ENCODE assay signal across 22 cellular contexts in the genomic region with DNA sequence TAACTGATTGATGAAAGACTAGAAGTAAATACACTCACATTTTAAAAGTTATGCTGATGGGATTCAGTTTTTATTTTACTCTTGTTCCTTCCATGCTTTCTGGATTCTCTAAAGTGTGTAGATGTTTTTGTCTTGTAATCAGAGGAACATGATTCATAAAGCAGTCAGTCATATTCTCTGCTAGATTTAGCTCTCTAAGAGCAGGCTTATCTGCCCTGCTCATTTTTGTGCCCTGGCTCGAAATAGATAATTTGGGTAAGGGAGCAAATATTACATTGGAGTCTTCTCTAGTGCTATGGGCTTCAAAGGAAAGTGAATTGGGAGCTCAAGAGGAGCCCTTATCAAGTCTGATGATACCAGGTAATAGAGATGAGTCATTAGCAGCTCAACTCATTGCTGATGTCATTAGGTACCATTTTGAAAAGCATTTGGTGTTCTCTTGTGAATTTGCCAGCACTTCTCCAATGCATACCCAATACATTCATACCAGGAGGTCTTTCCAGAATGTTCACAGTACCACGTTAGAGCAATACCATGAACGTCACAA. TPM values are rescaled to one million over a fixed set of nuclear protein-coding genes. Genes with fewer than 3 reads are reported as not detected.
DNase-seq lines count a peak whose midpoint lies in the region; ATAC-seq and TF ChIP-seq lines count a peak whose summit lies in the region.
"Had no signal": no experiment of that assay in that cellular context is flagged by ENCODE, and none has a peak within 500 bp of the region (broad histone marks: within the 10 kb centered on the region; RNA-seq: fewer than 3 reads in every experiment).

No MANE protein-coding gene starts in this region.

- no peaks in the 10 kb centered on the region for H3K27me3 Mint-ChIP-seq in activated T-cell treated with anti-CD3 and anti-CD28 coated beads, Interleukin-2, amount 50 U/mL, for 72 hours (ENCODE audit: low read depth)
- no peaks in the 10 kb centered on the region for H3K27me3 Mint-ChIP-seq in activated T-helper 1 cell treated with anti-CD3 and anti-CD28 coated beads, Interleukin-12 subunit alpha, Interleukin-12 subunit beta, Interleukin-2, Interleukin-4 antibody, amounts not matched to agents 30 ng/mL and 10 ng/mL and 1 ng/mL, durations not matched to agents 14 hours and 24 hours and 36 hours (ENCODE audit: insufficient read depth)
- no peaks in the 10 kb centered on the region for H3K27me3 Mint-ChIP-seq in effector memory CD8-positive, alpha-beta T cell
- H3K27me3 Mint-ChIP-seq: dendritic cell treated with granulocyte-macrophage colony-stimulating factor and Interleukin-4, amounts not matched to agents 40 ng/mL and 50 ng/mL, for 4 days; stimulated activated memory B cell treated with anti-CD40 and anti-IgM and Interleukin-4, amounts not matched to agents 10 μg/mL and 1 μg/mL and 100 μg/mL, for 72 hours had no signal

- H3K9me3 Mint-ChIP-seq in activated T-cell treated with anti-CD3 and anti-CD28 coated beads, Interleukin-2, amount 50 U/mL, for 72 hours, result no peaks in the 10 kb centered on the region
- H3K9me3 Mint-ChIP-seq in activated T-helper 1 cell treated with anti-CD3 and anti-CD28 coated beads, Interleukin-12 subunit alpha, Interleukin-12 subunit beta, Interleukin-2, Interleukin-4 antibody, amounts not matched to agents 30 ng/mL and 10 ng/mL and 1 ng/mL, durations not matched to agents 14 hours and 24 hours and 36 hours, result no peaks in the 10 kb centered on the region
- no peaks in the 10 kb centered on the region for H3K9me3 Mint-ChIP-seq in effector memory CD8-positive, alpha-beta T cell
- H3K9me3 Mint-ChIP-seq: dendritic cell treated with granulocyte-macrophage colony-stimulating factor and Interleukin-4, amounts not matched to agents 40 ng/mL and 50 ng/mL, for 4 days; stimulated activated memory B cell treated with anti-CD40 and anti-IgM and Interleukin-4, amounts not matched to agents 10 μg/mL and 1 μg/mL and 100 μg/mL, for 72 hours had no signal

- peaks cover 22% of the 10 kb centered on the region for H3K4me1 Mint-ChIP-seq in activated T-cell treated with anti-CD3 and anti-CD28 coated beads, Interleukin-2, amount 50 U/mL, for 72 hours (ENCODE audit: low read depth)
- peaks cover 11% of the 10 kb centered on the region for H3K4me1 Mint-ChIP-seq in activated T-helper 1 cell treated with anti-CD3 and anti-CD28 coated beads, Interleukin-12 subunit alpha, Interleukin-12 subunit beta, Interleukin-2, Interleukin-4 antibody, amounts not matched to agents 30 ng/mL and 10 ng/mL and 1 ng/mL, durations not matched to agents 14 hours and 24 hours and 36 hours (ENCODE audit: low read depth)
- H3K4me1 Mint-ChIP-seq in effector memory CD8-positive, alpha-beta T cell (ENCODE audit: low read depth in 2 of 2), result peaks cover 6 to 12% of the 10 kb centered on the region in 2 donors

- no peak for TF ChIP-seq CTCF in osteoblast (IDR thresholded peaks at IDR 0.05; ENCODE audit: extremely low read depth, low read depth, low read length)
- no peak for TF ChIP-seq CTCF in SK-N-SH (IDR thresholded peaks at IDR 0.05)

- POLR2A ChIA-PET in SK-N-SH (lab: Yijun Ruan, JAX), result no interaction called here

- H3K9me3 ChIP-seq in osteoblast (ENCODE audit: low read depth, low read length) (no peaks in the 10 kb centered on the region), SK-N-SH (no peaks in the 10 kb centered on the region)
- H3K9me3 ChIP-seq: body of pancreas, lower lobe of right lung, sigmoid colon, tibial artery had no signal

- peak in 1 of 2 donors; percentile 54 for ATAC-seq in activated T-cell treated with anti-CD3 and anti-CD28 coated beads, Interleukin-2, amount 50 U/mL, for 72 hours (replicated peaks in 1 of 2)
- no peak for ATAC-seq in effector memory CD8-positive, alpha-beta T cell (replicated peaks)
- ATAC-seq: body of pancreas; HepG2; lower lobe of right lung; stimulated activated memory B cell treated with anti-CD40 and anti-IgM and Interleukin-4, amounts not matched to agents 10 μg/mL and 1 μg/mL and 100 μg/mL, for 72 hours had no signal

- no peak for DNase-seq in activated T-cell treated with anti-CD3 and anti-CD28 coated beads, Interleukin-2, amount 50 U/mL, for 72 hours
- no peak for DNase-seq in activated T-cell treated with anti-CD3 and anti-CD28 coated beads, Interleukin-2, amount 50 U/mL, for 1 hour
- no peak for DNase-seq in activated T-helper 1 cell treated with anti-CD3 and anti-CD28 coated beads, Interleukin-12 subunit alpha, Interleukin-12 subunit beta, Interleukin-2, Interleukin-4 antibody, amounts not matched to agents 30 ng/mL and 10 ng/mL and 1 ng/mL, durations not matched to agents 14 hours and 24 hours and 36 hours (ENCODE audit: low spot score)
- no peak for DNase-seq in effector memory CD8-positive, alpha-beta T cell
- peak; percentile 46 for DNase-seq in osteoblast (ENCODE audit: insufficient read length, low spot score, missing footprints)
- no peak for DNase-seq in SK-N-SH
- DNase-seq in NCI-H1930 (lab: John Stamatoyannopoulos, UW), result no peak
- DNase-seq in NCI-H446 (lab: John Stamatoyannopoulos, UW), result no peak
- DNase-seq: activated CD4-positive, alpha-beta T cell treated with anti-CD3 and anti-CD28 coated beads for 4 hours; activated naive CD4-positive, alpha-beta T cell treated with Interleukin-2 at 50 U/mL for 16 hours; body of pancreas; C1 segment of cervical spinal cord; lower lobe of right lung; NCI-H1105 treated with DMSO at 0.1 percent for 48 hours; NCI-H526; sigmoid colon; tibial artery had no signal

- H3K27ac Mint-ChIP-seq in activated T-cell treated with anti-CD3 and anti-CD28 coated beads, Interleukin-2, amount 50 U/mL, for 72 hours, result peak overlapping the region; percentile 27
- peak overlapping the region; percentile 11 for H3K27ac Mint-ChIP-seq in activated T-helper 1 cell treated with anti-CD3 and anti-CD28 coated beads, Interleukin-12 subunit alpha, Interleukin-12 subunit beta, Interleukin-2, Interleukin-4 antibody, amounts not matched to agents 30 ng/mL and 10 ng/mL and 1 ng/mL, durations not matched to agents 14 hours and 24 hours and 36 hours
- peak overlapping the region; percentile 47 to 80 for H3K27ac Mint-ChIP-seq in effector memory CD8-positive, alpha-beta T cell
- H3K27ac Mint-ChIP-seq: dendritic cell treated with granulocyte-macrophage colony-stimulating factor and Interleukin-4, amounts not matched to agents 40 ng/mL and 50 ng/mL, for 4 days; stimulated activated memory B cell treated with anti-CD40 and anti-IgM and Interleukin-4, amounts not matched to agents 10 μg/mL and 1 μg/mL and 100 μg/mL, for 72 hours had no signal

- H3K4me1 ChIP-seq in osteoblast (ENCODE audit: insufficient read depth, low read length) (peaks cover 14% of the 10 kb centered on the region), SK-N-SH (ENCODE audit: control insufficient read depth in 1 of 2, insufficient read depth in 2 of 2, low read depth in 1 of 2, low read length in 1 of 2) (peaks cover 6% of the 10 kb centered on the region in 2 experiments; a peak in 3 of 4 replicates)
- H3K4me1 ChIP-seq: tibial artery had no signal

- H3K27ac ChIP-seq in osteoblast (ENCODE audit: low read depth, low read length) (peak overlapping the region; percentile 26), SK-N-SH (ENCODE audit: low read depth in 2 of 2, low read length in 1 of 2) (no peak overlapping the region)
- H3K27ac ChIP-seq: body of pancreas, hepatocyte, lower lobe of right lung, RWPE1, sigmoid colon, tibial artery had no signal

- H3K4me3 ChIP-seq in osteoblast (ENCODE audit: insufficient read depth, low read length) (no peak overlapping the region), SK-N-SH (ENCODE audit: low read depth in 2 of 2, low read length in 1 of 2) (no peak overlapping the region)
- H3K4me3 ChIP-seq: body of pancreas, hepatocyte, lower lobe of right lung, sigmoid colon, tibial artery had no signal

- H3K36me3 ChIP-seq in osteoblast (ENCODE audit: insufficient read depth, low read length), result peaks cover 20% of the 10 kb centered on the region
- H3K36me3 ChIP-seq in SK-N-SH (replicated peaks in 1 of 2; ENCODE audit: control insufficient read depth in 1 of 2, insufficient read depth in 2 of 2, low read length in 1 of 2), result peaks cover 42 to 45% of the 10 kb centered on the region in 2 experiments

- TF ChIP-seq RAD21 in SK-N-SH (IDR thresholded peaks at IDR 0.05; ENCODE audit: low read length), result no peak

- 77% methylated on average over 3 of the region's 3 CpGs for WGBS in SK-N-SH (ENCODE audit: low lambda C conversion rate)

- H2AFZ ChIP-seq in osteoblast (ENCODE audit: low read length) (no peak overlapping the region), SK-N-SH (ENCODE audit: low read depth) (no peak overlapping the region)
- H2AFZ ChIP-seq: hepatocyte had no signal

- peaks cover 16% of the 10 kb centered on the region for H3F3A ChIP-seq in SK-N-SH (replicated peaks; ENCODE audit: insufficient read depth)

- no peaks in the 10 kb centered on the region for H3K79me2 ChIP-seq in osteoblast (ENCODE audit: insufficient read depth, low read length)
- no peaks in the 10 kb centered on the region for H3K79me2 ChIP-seq in SK-N-SH (ENCODE audit: insufficient read depth)

- H4K20me1 ChIP-seq in osteoblast (ENCODE audit: insufficient read depth, low read length) (no peaks in the 10 kb centered on the region), SK-N-SH (ENCODE audit: insufficient read depth) (peaks cover 4% of the 10 kb centered on the region; the same call in 1 of the 2 replicates)

- intact Hi-C loops in activated T-helper 1 cell treated with anti-CD3 and anti-CD28 coated beads, Interleukin-12 subunit alpha, Interleukin-12 subunit beta, Interleukin-2, Interleukin-4 antibody, amounts not matched to agents 30 ng/mL and 10 ng/mL and 1 ng/mL, durations not matched to agents 14 hours and 24 hours and 36 hours (cut with micrococcal nuclease), result no loop called here

- no peak overlapping the region for H3K9ac ChIP-seq in SK-N-SH

- H3K4me3 Mint-ChIP-seq in activated T-cell treated with anti-CD3 and anti-CD28 coated beads, Interleukin-2, amount 50 U/mL, for 72 hours, result peak overlapping the region in 1 of 2 donors; percentile 3
- H3K4me3 Mint-ChIP-seq in activated T-helper 1 cell treated with anti-CD3 and anti-CD28 coated beads, Interleukin-12 subunit alpha, Interleukin-12 subunit beta, Interleukin-2, Interleukin-4 antibody, amounts not matched to agents 30 ng/mL and 10 ng/mL and 1 ng/mL, durations not matched to agents 14 hours and 24 hours and 36 hours, result no peak overlapping the region
- H3K4me3 Mint-ChIP-seq in effector memory CD8-positive, alpha-beta T cell, result no peak overlapping the region
- H3K4me3 Mint-ChIP-seq: dendritic cell treated with granulocyte-macrophage colony-stimulating factor and Interleukin-4, amounts not matched to agents 40 ng/mL and 50 ng/mL, for 4 days; stimulated activated memory B cell treated with anti-CD40 and anti-IgM and Interleukin-4, amounts not matched to agents 10 μg/mL and 1 μg/mL and 100 μg/mL, for 72 hours had no signal

- H3K36me3 Mint-ChIP-seq in activated T-cell treated with anti-CD3 and anti-CD28 coated beads, Interleukin-2, amount 50 U/mL, for 72 hours (ENCODE audit: insufficient read depth in 2 of 2), result peaks cover 14 to 24% of the 10 kb centered on the region in 2 donors
- peaks cover 47% of the 10 kb centered on the region for H3K36me3 Mint-ChIP-seq in activated T-helper 1 cell treated with anti-CD3 and anti-CD28 coated beads, Interleukin-12 subunit alpha, Interleukin-12 subunit beta, Interleukin-2, Interleukin-4 antibody, amounts not matched to agents 30 ng/mL and 10 ng/mL and 1 ng/mL, durations not matched to agents 14 hours and 24 hours and 36 hours (ENCODE audit: low read depth)
- peaks cover 60% of the 10 kb centered on the region for H3K36me3 Mint-ChIP-seq in effector memory CD8-positive, alpha-beta T cell (ENCODE audit: insufficient read depth)

- TF ChIP-seq EP300 in SK-N-SH (IDR thresholded peaks at IDR 0.05; ENCODE audit: borderline replicate concordance in 1 of 2, low read depth in 1 of 2, low read length in 1 of 2), result no peak

- H3K9me2 ChIP-seq in SK-N-SH, result no peaks in the 10 kb centered on the region

- no peaks in the 10 kb centered on the region for H3K27me3 ChIP-seq in osteoblast (ENCODE audit: insufficient read depth, low read length)
- no peaks in the 10 kb centered on the region for H3K27me3 ChIP-seq in SK-N-SH (ENCODE audit: insufficient read depth)
- H3K27me3 ChIP-seq: body of pancreas, hepatocyte, sigmoid colon, tibial artery had no signal

- CTCF ChIA-PET in SK-N-SH (lab: Yijun Ruan, JAX), result interaction anchor here (0.7 to 1.4 kb wide), 3 partner anchors 14 to 206 kb away, joined by 3 to 4 read pairs (median 3); no protein-coding TSS in a partner anchor

- H3K4me2 ChIP-seq in osteoblast (ENCODE audit: insufficient read depth, low read length), result no peak overlapping the region
- no peak overlapping the region for H3K4me2 ChIP-seq in SK-N-SH
- H3K4me2 ChIP-seq: hepatocyte had no signal

RNA-seq across cellular contexts. Expression of gene SACM1L, which starts 27.7 kb away (rescaled TPM):
- total RNA-seq in activated T-cell treated with anti-CD3 and anti-CD28 coated beads, Interleukin-2, amount 50 U/mL, for 72 hours, result 10 to 100 TPM; 77.1 to 78.4 TPM
- total RNA-seq in activated T-helper 1 cell treated with anti-CD3 and anti-CD28 coated beads, Interleukin-12 subunit alpha, Interleukin-12 subunit beta, Interleukin-2, Interleukin-4 antibody, amounts not matched to agents 30 ng/mL and 10 ng/mL and 1 ng/mL, durations not matched to agents 14 hours and 24 hours and 36 hours, result 112 and 114 TPM in 2 replicates
- total RNA-seq in osteoblast, result 28.6 and 39.5 TPM in 2 replicates
- 11.2 and 16.7 TPM in 2 replicates for polyA plus RNA-seq in SK-N-SH (2012; rRNA removed)
- polyA plus RNA-seq in SK-N-SH (2012; cell fraction: cytosol; rRNA removed), result 15.4 and 16.4 TPM in 2 replicates
- 13.7 and 35.1 TPM in 2 replicates for polyA plus RNA-seq in SK-N-SH (2012; cell fraction: nucleus; rRNA removed)

Comparison
In these comparisons a context has a peak if more than half of its experiments do, and no peak if none do; other contexts are left out.
1. H3K27ac Mint-ChIP-seq: peak in every context shown above with its lines; median percentile 64 in effector memory CD8-positive, alpha-beta T cell; 27 in activated T-cell treated with anti-CD3 and anti-CD28 coated beads, Interleukin-2, amount 50 U/mL, for 72 hours; 11 in activated T-helper 1 cell treated with anti-CD3 and anti-CD28 coated beads, Interleukin-12 subunit alpha, Interleukin-12 subunit beta, Interleukin-2, Interleukin-4 antibody, amounts not matched to agents 30 ng/mL and 10 ng/mL and 1 ng/mL, durations not matched to agents 14 hours and 24 hours and 36 hours.